In the genomic region with DNA sequence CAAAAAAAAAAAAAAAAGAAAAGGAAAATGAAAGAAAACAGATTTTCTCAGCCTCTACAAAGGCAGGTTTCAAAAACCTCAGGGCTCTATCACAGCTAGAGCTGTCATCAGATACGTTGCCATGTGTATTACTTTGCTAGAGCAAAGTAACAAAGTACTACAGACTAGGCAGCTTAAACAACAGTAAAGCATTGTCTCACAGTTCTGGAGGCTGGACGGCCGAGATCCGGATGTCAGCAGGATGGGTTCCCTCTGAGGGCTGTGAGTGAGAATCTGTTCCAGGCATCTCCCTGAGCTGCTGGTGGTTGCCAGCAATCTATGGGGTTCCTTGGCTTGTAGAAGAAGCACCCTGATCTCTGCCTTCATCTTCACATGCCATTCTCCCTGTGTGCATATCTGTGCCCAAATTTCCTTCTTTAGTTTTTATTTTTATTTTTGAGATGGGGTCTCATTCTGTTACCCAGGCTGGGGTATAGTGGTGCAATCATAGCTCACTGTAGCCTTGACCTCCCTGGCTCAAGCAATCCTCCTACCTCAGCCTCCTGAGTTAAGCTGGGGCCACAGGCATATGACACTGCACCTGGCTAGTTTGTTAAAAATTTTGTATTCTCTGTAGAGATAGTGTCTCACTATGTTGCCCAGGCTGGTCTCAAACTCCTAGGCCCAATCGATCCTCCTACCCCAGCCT, we compare ENCODE assay signal across 24 cellular contexts. TPM values are rescaled to one million over a fixed set of nuclear protein-coding genes. Genes with fewer than 3 reads are reported as not detected.
DNase-seq lines count a peak whose midpoint lies in the region; ATAC-seq and TF ChIP-seq lines count a peak whose summit lies in the region.
"Had no signal": no experiment of that assay in that cellular context is flagged by ENCODE, and none has a peak within 500 bp of the region (broad histone marks: within the 10 kb centered on the region; RNA-seq: fewer than 3 reads in every experiment).

No MANE protein-coding gene starts in this region.

- H3K4me3 ChIP-seq in naive thymus-derived CD4-positive, alpha-beta T cell (ENCODE audit: low read length) = peak overlapping the region; percentile 14
- no peak overlapping the region for H3K4me3 ChIP-seq in esophagus squamous epithelium
- H3K4me3 ChIP-seq: ascending aorta; BLaER1 treated with 17β-estradiol and CSF1 and Interleukin-3, amounts not matched to agents 10 nM and 100 nM; tibial artery had no signal

- no peaks in the 10 kb centered on the region for H3K9me3 ChIP-seq in naive thymus-derived CD4-positive, alpha-beta T cell (ENCODE audit: control insufficient read depth in 2 of 3, low read length in 3 of 3)
- no peaks in the 10 kb centered on the region for H3K9me3 ChIP-seq in esophagus squamous epithelium
- H3K9me3 ChIP-seq: ascending aorta, tibial artery had no signal

- intact Hi-C loops in activated T-helper 1 cell treated with anti-CD3 and anti-CD28 coated beads, Interleukin-12 subunit alpha, Interleukin-12 subunit beta, Interleukin-2, Interleukin-4 antibody, amounts not matched to agents 30 ng/mL and 10 ng/mL and 1 ng/mL, durations not matched to agents 14 hours and 24 hours and 36 hours (cut with micrococcal nuclease) = loop anchor here (10.0 kb wide), 1 partner anchor 541 kb away; no protein-coding TSS in a partner anchor
- intact Hi-C loops in naive thymus-derived CD4-positive, alpha-beta T cell (cut with micrococcal nuclease) = loop anchor here in 1 of 2 donors (10.0 kb wide), 1 partner anchor 1121 kb away; a partner anchor contains a TSS
- intact Hi-C loops in esophagus squamous epithelium (cut with DNase I) = no loop called here

- CTCF ChIA-PET in naive thymus-derived CD4-positive, alpha-beta T cell (lab: Charles Lee) = interaction anchor here (1.1 kb wide), 2 partner anchors 33 to 47 kb away, joined by 3 read pairs; no protein-coding TSS in a partner anchor

- peaks cover 40 to 52% of the 10 kb centered on the region in 2 donors for H3K4me1 ChIP-seq in naive thymus-derived CD4-positive, alpha-beta T cell (ENCODE audit: control insufficient read depth in 2 of 2, insufficient read depth in 2 of 2, low read length in 2 of 2)
- H3K4me1 ChIP-seq in esophagus squamous epithelium = peaks cover 10 to 14% (median 13%) of the 10 kb centered on the region in 3 donors

- peak overlapping the region; percentile 62 for H3K27ac ChIP-seq in naive thymus-derived CD4-positive, alpha-beta T cell (ENCODE audit: low read depth, low read length)
- H3K27ac ChIP-seq in esophagus squamous epithelium = no peak overlapping the region
- H3K27ac ChIP-seq: ascending aorta; BLaER1 treated with 17β-estradiol and CSF1 and Interleukin-3, amounts not matched to agents 10 nM and 100 nM; tibial artery; VCaP had no signal

- H3K27me3 Mint-ChIP-seq in activated T-cell treated with anti-CD3 and anti-CD28 coated beads, Interleukin-2, amount 50 U/mL, for 24 hours = no peaks in the 10 kb centered on the region
- no peaks in the 10 kb centered on the region for H3K27me3 Mint-ChIP-seq in activated T-cell treated with anti-CD3 and anti-CD28 coated beads, Interleukin-2, amount 50 U/mL, for 4 hours (ENCODE audit: low read depth)
- H3K27me3 Mint-ChIP-seq in IgD-negative memory B cell = no peaks in the 10 kb centered on the region
- no peaks in the 10 kb centered on the region for H3K27me3 Mint-ChIP-seq in activated T-helper 1 cell treated with anti-CD3 and anti-CD28 coated beads, Interleukin-12 subunit alpha, Interleukin-12 subunit beta, Interleukin-2, Interleukin-4 antibody, amounts not matched to agents 30 ng/mL and 10 ng/mL and 1 ng/mL, durations not matched to agents 14 hours and 24 hours and 36 hours (ENCODE audit: insufficient read depth)
- no peaks in the 10 kb centered on the region for H3K27me3 Mint-ChIP-seq in naive thymus-derived CD4-positive, alpha-beta T cell

- H3K36me3 ChIP-seq in naive thymus-derived CD4-positive, alpha-beta T cell (ENCODE audit: control insufficient read depth in 2 of 3, insufficient read depth in 3 of 3, low read length in 3 of 3) = no peaks in the 10 kb centered on the region
- H3K36me3 ChIP-seq in esophagus squamous epithelium = no peaks in the 10 kb centered on the region
- H3K36me3 ChIP-seq: ascending aorta; BLaER1 treated with 17β-estradiol and CSF1 and Interleukin-3, amounts not matched to agents 10 nM and 100 nM; tibial artery had no signal

- no peak for ATAC-seq in activated T-cell treated with anti-CD3 and anti-CD28 coated beads, Interleukin-2, amount 50 U/mL, for 4 hours
- ATAC-seq in naive thymus-derived CD4-positive, alpha-beta T cell = peak; percentile 15
- no peak for ATAC-seq in HG03439 (IDR thresholded peaks at IDR 0.05; ENCODE audit: unreplicated experiment)
- ATAC-seq: left colon had no signal

- no peak for TF ChIP-seq POLR2A in esophagus squamous epithelium (IDR thresholded peaks at IDR 0.05)

- POLR2A ChIA-PET in naive thymus-derived CD4-positive, alpha-beta T cell (lab: Charles Lee) = interaction anchor here (0.7 to 18.7 kb wide), 9 partner anchors 10 to 1130 kb away, joined by 3 to 409 read pairs (median 4); a partner anchor contains a TSS

- peak overlapping the region; percentile 54 for H3K4me3 Mint-ChIP-seq in activated T-cell treated with anti-CD3 and anti-CD28 coated beads, Interleukin-2, amount 50 U/mL, for 24 hours
- H3K4me3 Mint-ChIP-seq in activated T-cell treated with anti-CD3 and anti-CD28 coated beads, Interleukin-2, amount 50 U/mL, for 4 hours = no peak overlapping the region
- H3K4me3 Mint-ChIP-seq in IgD-negative memory B cell = peak overlapping the region in 1 of 4 donors; percentile 43
- peak overlapping the region; percentile 21 for H3K4me3 Mint-ChIP-seq in activated T-helper 1 cell treated with anti-CD3 and anti-CD28 coated beads, Interleukin-12 subunit alpha, Interleukin-12 subunit beta, Interleukin-2, Interleukin-4 antibody, amounts not matched to agents 30 ng/mL and 10 ng/mL and 1 ng/mL, durations not matched to agents 14 hours and 24 hours and 36 hours
- H3K4me3 Mint-ChIP-seq in naive thymus-derived CD4-positive, alpha-beta T cell = peak overlapping the region; percentile 19 to 71 (median 52)
- H3K4me3 Mint-ChIP-seq: nephron progenitor cell had no signal

- H3K27me3 ChIP-seq in naive thymus-derived CD4-positive, alpha-beta T cell (ENCODE audit: control insufficient read depth in 2 of 2, insufficient read depth in 2 of 2, low read length in 2 of 2) = no peaks in the 10 kb centered on the region
- H3K27me3 ChIP-seq in esophagus squamous epithelium = peaks cover 0 to 41% (median 0%) of the 10 kb centered on the region in 4 donors

- peaks cover 54% of the 10 kb centered on the region for H3K4me1 Mint-ChIP-seq in activated T-cell treated with anti-CD3 and anti-CD28 coated beads, Interleukin-2, amount 50 U/mL, for 24 hours (ENCODE audit: low read depth)
- H3K4me1 Mint-ChIP-seq in activated T-cell treated with anti-CD3 and anti-CD28 coated beads, Interleukin-2, amount 50 U/mL, for 4 hours (ENCODE audit: low read depth) = peaks cover 58% of the 10 kb centered on the region
- H3K4me1 Mint-ChIP-seq in IgD-negative memory B cell = peaks cover 40 to 54% (median 54%) of the 10 kb centered on the region in 3 donors
- peaks cover 59% of the 10 kb centered on the region for H3K4me1 Mint-ChIP-seq in activated T-helper 1 cell treated with anti-CD3 and anti-CD28 coated beads, Interleukin-12 subunit alpha, Interleukin-12 subunit beta, Interleukin-2, Interleukin-4 antibody, amounts not matched to agents 30 ng/mL and 10 ng/mL and 1 ng/mL, durations not matched to agents 14 hours and 24 hours and 36 hours (ENCODE audit: low read depth)
- H3K4me1 Mint-ChIP-seq in naive thymus-derived CD4-positive, alpha-beta T cell = peaks cover 37 to 75% (median 64%) of the 10 kb centered on the region in 7 donors

- 68 to 79% methylated on average over 4 of the region's 5 CpGs for WGBS in esophagus squamous epithelium, 2 donors

- H3K9me3 Mint-ChIP-seq in activated T-cell treated with anti-CD3 and anti-CD28 coated beads, Interleukin-2, amount 50 U/mL, for 24 hours = no peaks in the 10 kb centered on the region
- no peaks in the 10 kb centered on the region for H3K9me3 Mint-ChIP-seq in activated T-cell treated with anti-CD3 and anti-CD28 coated beads, Interleukin-2, amount 50 U/mL, for 4 hours
- H3K9me3 Mint-ChIP-seq in IgD-negative memory B cell = no peaks in the 10 kb centered on the region
- no peaks in the 10 kb centered on the region for H3K9me3 Mint-ChIP-seq in activated T-helper 1 cell treated with anti-CD3 and anti-CD28 coated beads, Interleukin-12 subunit alpha, Interleukin-12 subunit beta, Interleukin-2, Interleukin-4 antibody, amounts not matched to agents 30 ng/mL and 10 ng/mL and 1 ng/mL, durations not matched to agents 14 hours and 24 hours and 36 hours
- H3K9me3 Mint-ChIP-seq in naive thymus-derived CD4-positive, alpha-beta T cell = no peaks in the 10 kb centered on the region
- H3K9me3 Mint-ChIP-seq: nephron progenitor cell had no signal

- peak overlapping the region; percentile 66 for H3K27ac Mint-ChIP-seq in activated T-cell treated with anti-CD3 and anti-CD28 coated beads, Interleukin-2, amount 50 U/mL, for 24 hours
- H3K27ac Mint-ChIP-seq in IgD-negative memory B cell = peak overlapping the region in 2 of 3 donors; percentile 43 to 85
- peak overlapping the region; percentile 70 for H3K27ac Mint-ChIP-seq in activated T-helper 1 cell treated with anti-CD3 and anti-CD28 coated beads, Interleukin-12 subunit alpha, Interleukin-12 subunit beta, Interleukin-2, Interleukin-4 antibody, amounts not matched to agents 30 ng/mL and 10 ng/mL and 1 ng/mL, durations not matched to agents 14 hours and 24 hours and 36 hours
- peak overlapping the region; percentile 77 to 99 (median 88) for H3K27ac Mint-ChIP-seq in naive thymus-derived CD4-positive, alpha-beta T cell
- H3K27ac Mint-ChIP-seq: nephron progenitor cell, progenitor cell of endocrine pancreas had no signal

- no peak for TF ChIP-seq CTCF in esophagus squamous epithelium (IDR thresholded peaks at IDR 0.05)

- no peak for DNase-seq in activated T-cell treated with anti-CD3 and anti-CD28 coated beads, Interleukin-2, amount 50 U/mL, for 24 hours
- DNase-seq in activated T-cell treated with anti-CD3 and anti-CD28 coated beads, Interleukin-2, amount 50 U/mL, for 4 hours = no peak
- peak; percentile 14 for DNase-seq in activated T-helper 1 cell treated with anti-CD3 and anti-CD28 coated beads, Interleukin-12 subunit alpha, Interleukin-12 subunit beta, Interleukin-2, Interleukin-4 antibody, amounts not matched to agents 30 ng/mL and 10 ng/mL and 1 ng/mL, durations not matched to agents 14 hours and 24 hours and 36 hours (ENCODE audit: low spot score)
- DNase-seq in naive thymus-derived CD4-positive, alpha-beta T cell = peak in 6 of 9 donors; percentile 37 to 50 (median 43)
- DNase-seq in DMS53 (lab: John Stamatoyannopoulos, UW) (no peak), esophagus squamous epithelium (lab: John Stamatoyannopoulos, UW) (no peak)
- DNase-seq: activated CD8-positive, alpha-beta memory T cell treated with anti-CD3 and anti-CD28 coated beads for 24 hours; activated effector memory CD4-positive, alpha-beta T cell treated with anti-CD3 and anti-CD28 coated beads, Interleukin-2, amount 50 U/mL, for 16 hours; cerebellar nuclear complex; DMS 273 treated with DMSO at 0.1 percent for 48 hours; effector CD4-positive, alpha-beta T cell; glutamatergic neuron; HCEC 1CT; left colon; NCI-H1694; nephron progenitor cell; stimulated activated CD4-positive, alpha-beta T cell treated with anti-CD3 and anti-CD28 coated beads, Interleukin-1b, Interleukin-23, amount 100 ng/mL, for 48 hours; tibial artery had no signal

- H3K36me3 Mint-ChIP-seq in activated T-cell treated with anti-CD3 and anti-CD28 coated beads, Interleukin-2, amount 50 U/mL, for 24 hours (ENCODE audit: low read depth) = no peaks in the 10 kb centered on the region
- H3K36me3 Mint-ChIP-seq in activated T-cell treated with anti-CD3 and anti-CD28 coated beads, Interleukin-2, amount 50 U/mL, for 4 hours (ENCODE audit: insufficient read depth) = no peaks in the 10 kb centered on the region
- H3K36me3 Mint-ChIP-seq in IgD-negative memory B cell = no peaks in the 10 kb centered on the region
- H3K36me3 Mint-ChIP-seq in activated T-helper 1 cell treated with anti-CD3 and anti-CD28 coated beads, Interleukin-12 subunit alpha, Interleukin-12 subunit beta, Interleukin-2, Interleukin-4 antibody, amounts not matched to agents 30 ng/mL and 10 ng/mL and 1 ng/mL, durations not matched to agents 14 hours and 24 hours and 36 hours (ENCODE audit: low read depth) = no peaks in the 10 kb centered on the region
- peaks cover 0 to 2% (median 0%) of the 10 kb centered on the region in 5 donors for H3K36me3 Mint-ChIP-seq in naive thymus-derived CD4-positive, alpha-beta T cell

RNA-seq across cellular contexts. Expression of a gene that starts 48.9 kb away (rescaled TPM):
- total RNA-seq in activated T-cell treated with anti-CD3 and anti-CD28 coated beads, Interleukin-2, amount 50 U/mL, for 4 hours = 1 to 10 TPM; 6.3 to 9.5 (median 7.4) TPM
- 3.8 TPM for polyA plus RNA-seq in IgD-negative memory B cell
- 24.7 and 28.1 TPM in 2 replicates for total RNA-seq in activated T-helper 1 cell treated with anti-CD3 and anti-CD28 coated beads, Interleukin-12 subunit alpha, Interleukin-12 subunit beta, Interleukin-2, Interleukin-4 antibody, amounts not matched to agents 30 ng/mL and 10 ng/mL and 1 ng/mL, durations not matched to agents 14 hours and 24 hours and 36 hours
- 10 to 100 TPM; 24.0 to 62.5 (median 50.3) TPM for total RNA-seq in naive thymus-derived CD4-positive, alpha-beta T cell
- 1 to 10 TPM; 5.4 to 6.0 TPM for polyA plus RNA-seq in naive thymus-derived CD4-positive, alpha-beta T cell
- total RNA-seq in esophagus squamous epithelium = 10 to 100 TPM; 11.5 to 28.3 (median 19.9) TPM

Comparison
In these comparisons a context has a peak if more than half of its experiments do, and no peak if none do; other contexts are left out.
1. DNase-seq: peak in activated T-helper 1 cell treated with anti-CD3 and anti-CD28 coated beads, Interleukin-12 subunit alpha, Interleukin-12 subunit beta, Interleukin-2, Interleukin-4 antibody, amounts not matched to agents 30 ng/mL and 10 ng/mL and 1 ng/mL, durations not matched to agents 14 hours and 24 hours and 36 hours (single experiment) and naive thymus-derived CD4-positive, alpha-beta T cell (6 of 9); none in activated T-cell treated with anti-CD3 and anti-CD28 coated beads, Interleukin-2, amount 50 U/mL, for 24 hours (single experiment), activated T-cell treated with anti-CD3 and anti-CD28 coated beads, Interleukin-2, amount 50 U/mL, for 4 hours (single experiment), DMS53 (single experiment) and esophagus squamous epithelium (single experiment).
2. Peak in every context shown above with its lines, with median percentiles within 50 percentile points of each other: H3K27ac Mint-ChIP-seq.